Comparison of ENCODE assay signal across 1 cellular context in genomic region chr22:37664249-37665101, GRCh38.
TF ChIP-seq lines count a peak whose summit lies in the region.

No MANE protein-coding gene starts in this region.

TF ChIP-seq in HepG2, 621 proteins besides CTCF, POLR2A, EP300 and RAD21 (continued from another document):
- no peak for TF ChIP-seq TFDP2 (CRISPR knock-in tag; IDR thresholded peaks at IDR 0.05)
- TF ChIP-seq ZBTB37 (CRISPR knock-in tag; IDR thresholded peaks at IDR 0.05): peak; percentile 69; the same call in 1 of the 2 replicates
- TF ChIP-seq RNF2 (conservative IDR thresholded peaks at IDR 0.05; ENCODE audit: low read depth): no peak
- TF ChIP-seq ZNF432 (CRISPR knock-in tag; IDR thresholded peaks at IDR 0.05; ENCODE audit: borderline replicate concordance): no peak
- no peak for TF ChIP-seq ZNF605 (CRISPR knock-in tag; IDR thresholded peaks at IDR 0.05)
- TF ChIP-seq XRCC5 (optimal IDR thresholded peaks at IDR 0.05; ENCODE audit: low read length): peak; percentile 15
- no peak for TF ChIP-seq FOXK1 (CRISPR knock-in tag; IDR thresholded peaks at IDR 0.05; ENCODE audit: borderline replicate concordance, low read depth)
